8 cellular contexts compared by ENCODE assay signal in genomic region chr17:16568541-16569357, GRCh38. TPM values are rescaled to one million over a fixed set of nuclear protein-coding genes. Genes with fewer than 3 reads are reported as not detected.
A peak's percentile ranks its signal among the peaks of the same experiment; 100 is the strongest.
DNase-seq lines count a peak whose midpoint lies in the region; ATAC-seq and FAIRE-seq lines count a peak whose summit lies in the region.

Gene ZNF287 (minus strand): TSS chr17:16569204. CDS start chr17:16567731, 1,473 bp downstream.

- peaks cover 19% of the 10 kb centered on the region for H3K36me3 ChIP-seq in mesodermal cell (ENCODE audit: control insufficient read depth, insufficient read depth, low read length)

- ATAC-seq in HG03457 (IDR thresholded peaks at IDR 0.05; ENCODE audit: unreplicated experiment): peak; percentile 87

- FAIRE-seq in endometrium (lab: Jason Lieb, UNC): peak; percentile 70

- DNase-seq in Ammon's horn (ENCODE audit: low spot score): peak; percentile 98
- peak; percentile 95 for DNase-seq in GM19238 (ENCODE audit: insufficient read length, low spot score)
- peak; percentile 88 for DNase-seq in NCI-H69 (lab: John Stamatoyannopoulos, UW)
- peak; percentile 93 for DNase-seq in activated CD8-positive, alpha-beta memory T cell treated with anti-CD3 and anti-CD28 coated beads, Interleukin-2, amount 50 U/mL, for 4 hours
- DNase-seq in stimulated activated CD8-positive, alpha-beta memory T cell treated with anti-CD3 and anti-CD28 coated beads, Interleukin-15, amount 100 ng/mL, for 1 hour (ENCODE audit: low read depth): peak; percentile 83

- no peak within 1 kb of the TSS for H3K27ac ChIP-seq in mesodermal cell (ENCODE audit: low read depth, low read length, severe bottlenecking)

- 4 to 5% methylated on average over 63 to 76 of the region's 77 CpGs for WGBS in mesodermal cell (ENCODE audit: insufficient coverage in 2 of 2), 2 experiments

- no peaks in the 10 kb centered on the region for H3K4me1 ChIP-seq in mesodermal cell (ENCODE audit: control insufficient read depth, insufficient read depth, low read length, poor library complexity, severe bottlenecking)

- H3K9me3 ChIP-seq in mesodermal cell (ENCODE audit: control insufficient read depth, low read length): no peaks in the 10 kb centered on the region

- peak within 1 kb of the TSS; percentile 68 for H3K4me3 ChIP-seq in mesodermal cell (ENCODE audit: extremely low read depth, insufficient read depth, low read length, poor library complexity, severe bottlenecking)

RNA-seq across cellular contexts. Expression of gene ZNF287, which starts in this region (rescaled TPM):
- 11.0 TPM for polyA plus RNA-seq in mesodermal cell (2013, experiment 1 of 2)
- polyA plus RNA-seq in mesodermal cell (2013, experiment 2 of 2): 12.4 TPM
